Comparison of ENCODE assay signal across 8 cellular contexts in genomic region chr5:83474170-83474796, GRCh38. TPM values are rescaled to one million over a fixed set of nuclear protein-coding genes. Genes with fewer than 3 reads are reported as not detected.
DNase-seq lines count a peak whose midpoint lies in the region; ATAC-seq, FAIRE-seq and TF ChIP-seq lines count a peak whose summit lies in the region.

No MANE protein-coding gene starts in this region.

- peak overlapping the region; percentile 78 for H3K4me3 Mint-ChIP-seq in activated CD4-positive, alpha-beta T cell treated with anti-CD3 and anti-CD28 coated beads, Interleukin-2, amount 10 ng/mL, durations not matched to agents 7 days and 5 days

- in situ Hi-C loops in HepG2 (cut with HindIII; ENCODE audit: extremely low pct_ligation_motif_present, low pct_unique_long_range_greater_than_20kb) = loop anchor here (10.0 kb wide), 1 partner anchor 1129 kb away; no protein-coding TSS in a partner anchor

- H3K9me3 ChIP-seq in HEK293 (ENCODE audit: control insufficient read depth, insufficient read depth, low read depth, low read length) = no peaks in the 10 kb centered on the region
- no peaks in the 10 kb centered on the region for H3K9me3 ChIP-seq in ectodermal cell (ENCODE audit: control insufficient read depth, low read length)
- no peaks in the 10 kb centered on the region for H3K9me3 ChIP-seq in HepG2 (ENCODE audit: low read length)

- H3K27me3 ChIP-seq in ectodermal cell (ENCODE audit: control insufficient read depth, insufficient read depth, low read length, poor library complexity, severe bottlenecking) (no peaks in the 10 kb centered on the region), HepG2 (ENCODE audit: control insufficient read depth in 1 of 2, insufficient read depth in 2 of 2, low read length in 2 of 2) (peaks cover 3 to 40% of the 10 kb centered on the region in 2 experiments; a peak in 4 of 5 replicates)

- peaks cover 79% of the 10 kb centered on the region for H3K27me3 Mint-ChIP-seq in activated CD4-positive, alpha-beta T cell treated with anti-CD3 and anti-CD28 coated beads, Interleukin-2, amount 10 ng/mL, durations not matched to agents 7 days and 5 days

- TF ChIP-seq EP300 in HepG2 (IDR thresholded peaks at IDR 0.05; ENCODE audit: low read depth in 2 of 2, low read length in 2 of 2) (no peak), HepG2 (CRISPR knock-in tag; IDR thresholded peaks at IDR 0.05; ENCODE audit: borderline replicate concordance) (no peak)

- POLR2A ChIA-PET in activated CD4-positive, alpha-beta T cell treated with anti-CD3 and anti-CD28 coated beads, Interleukin-2, amount 10 ng/mL, durations not matched to agents 7 days and 5 days (lab: Charles Lee) = interaction anchor here (0.6 kb wide), 1 partner anchor 820 kb away, joined by 3 read pairs; no protein-coding TSS in a partner anchor
- POLR2A ChIA-PET in HEK293 (lab: Yijun Ruan, JAX) = no interaction called here
- POLR2A ChIA-PET in HepG2 (lab: Yijun Ruan, JAX) = interaction anchor here (2.5 kb wide), 1 partner anchor 88 kb away, joined by 13 read pairs; no protein-coding TSS in a partner anchor

- WGBS in ectodermal cell, 2 experiments = 0% methylated on average over 46 of the region's 46 CpGs
- WGBS in HepG2 (ENCODE audit: low lambda C conversion rate) = 41% methylated on average over 23 of the region's 46 CpGs

- H4K20me1 ChIP-seq in HepG2 (ENCODE audit: insufficient read depth, low read length) = no peaks in the 10 kb centered on the region

- no peak for TF ChIP-seq RAD21 in HepG2 (CRISPR knock-in tag; IDR thresholded peaks at IDR 0.05)

- H3K36me3 ChIP-seq in HEK293 (ENCODE audit: control insufficient read depth in 2 of 2, insufficient read depth in 1 of 2, low read length in 2 of 2) (no peaks in the 10 kb centered on the region; a peak in 1 of 3 replicates), ectodermal cell (ENCODE audit: control insufficient read depth, insufficient read depth, low read length) (no peaks in the 10 kb centered on the region), HepG2 (replicated peaks in 1 of 2; ENCODE audit: control insufficient read depth in 1 of 2, insufficient read depth in 2 of 2, low read length in 2 of 2) (no peaks in the 10 kb centered on the region)

- TF ChIP-seq POLR2A in HepG2 (IDR thresholded peaks at IDR 0.05; ENCODE audit: insufficient read depth in 1 of 2, low read depth in 2 of 2, low read length in 2 of 2) = no peak

- H3K9me3 Mint-ChIP-seq in activated CD4-positive, alpha-beta T cell treated with anti-CD3 and anti-CD28 coated beads, Interleukin-2, amount 10 ng/mL, durations not matched to agents 7 days and 5 days = no peaks in the 10 kb centered on the region

- H3K4me2 ChIP-seq in HepG2 (ENCODE audit: low read depth, low read length) = peak overlapping the region; percentile 74

- H3K4me1 ChIP-seq in HEK293 (ENCODE audit: control insufficient read depth, insufficient read depth, low read length) = peaks cover 5% of the 10 kb centered on the region
- peaks cover 26% of the 10 kb centered on the region for H3K4me1 ChIP-seq in ectodermal cell (ENCODE audit: control insufficient read depth, insufficient read depth, low read length)
- peaks cover 71% of the 10 kb centered on the region for H3K4me1 ChIP-seq in HepG2 (ENCODE audit: insufficient read depth, low read length)

- DNase-seq in activated CD4-positive, alpha-beta T cell treated with anti-CD3 and anti-CD28 coated beads, Interleukin-2, amount 10 ng/mL, durations not matched to agents 7 days and 5 days = peak; percentile 40
- no peak for DNase-seq in activated CD4-positive, alpha-beta T cell treated with anti-CD3 and anti-CD28 coated beads for 1 hour
- DNase-seq in NCI-H1048 (lab: John Stamatoyannopoulos, UW) = peak; percentile 73
- peak; percentile 76 for DNase-seq in T1000 (lab: John Stamatoyannopoulos, UW)
- DNase-seq in HepG2 (ENCODE audit: low spot score) = peak; percentile 30
- DNase-seq in stimulated activated naive CD8-positive, alpha-beta T cell treated with anti-CD3 and anti-CD28 coated beads, Interleukin-15, Interleukin-2, amounts not matched to agents 100 U/mL and 50 U/mL, for 24 hours = peak; percentile 56

- H3K27ac ChIP-seq in HEK293 (ENCODE audit: extremely low read depth, low read depth, low read length) (peak overlapping the region; percentile 96), ectodermal cell (ENCODE audit: insufficient read depth, low read depth, low read length, poor library complexity, severe bottlenecking) (peak overlapping the region; percentile 76), HepG2 (ENCODE audit: extremely low read length, insufficient read depth, low read length) (no peak overlapping the region)

- H3K79me2 ChIP-seq in HepG2 (ENCODE audit: insufficient read depth, low read length) = no peaks in the 10 kb centered on the region

- peaks cover 35% of the 10 kb centered on the region for H3K4me1 Mint-ChIP-seq in activated CD4-positive, alpha-beta T cell treated with anti-CD3 and anti-CD28 coated beads, Interleukin-2, amount 10 ng/mL, durations not matched to agents 7 days and 5 days

- no TSS peak for BruUV-seq in HepG2 (replicated peaks; lab: Mats Ljungman, UMichigan)

- FAIRE-seq in HepG2 (lab: Jason Lieb, UNC) = no peak

- H3K36me3 Mint-ChIP-seq in activated CD4-positive, alpha-beta T cell treated with anti-CD3 and anti-CD28 coated beads, Interleukin-2, amount 10 ng/mL, durations not matched to agents 7 days and 5 days (ENCODE audit: low read depth) = peaks cover 2% of the 10 kb centered on the region

- H2AFZ ChIP-seq in HepG2 (ENCODE audit: low read length) = no peak overlapping the region

- H3K4me3 ChIP-seq in HEK293 (ENCODE audit: low read depth, low read length) (peak overlapping the region; percentile 50), ectodermal cell (ENCODE audit: insufficient read depth, low read depth, low read length) (peak overlapping the region; percentile 80), HepG2 (replicated peaks in 1 of 3; ENCODE audit: insufficient read depth in 1 of 3, low read depth in 2 of 3, low read length in 3 of 3) (peak overlapping the region; percentile 10 to 68 (median 36); a peak in 5 of 6 replicates)

- H3K27ac Mint-ChIP-seq in activated CD4-positive, alpha-beta T cell treated with anti-CD3 and anti-CD28 coated beads, Interleukin-2, amount 10 ng/mL, durations not matched to agents 7 days and 5 days = no peak overlapping the region

- CTCF ChIA-PET in activated CD4-positive, alpha-beta T cell treated with anti-CD3 and anti-CD28 coated beads, Interleukin-2, amount 10 ng/mL, durations not matched to agents 7 days and 5 days (lab: Charles Lee) = no interaction called here
- CTCF ChIA-PET in HEK293 (lab: Yijun Ruan, JAX) = interaction anchor here (0.6 to 0.7 kb wide), 2 partner anchors 1033 to 1158 kb away, joined by 3 to 4 read pairs; no protein-coding TSS in a partner anchor
- CTCF ChIA-PET in HepG2 (lab: Yijun Ruan, JAX; ENCODE audit: low intra/inter-chr PET ratio, low total read pairs) = interaction anchor here (0.8 to 2.0 kb wide), 2 partner anchors 44 to 833 kb away, joined by 3 to 6 read pairs; no protein-coding TSS in a partner anchor

- intact Hi-C loops in HepG2 (cut with micrococcal nuclease; ENCODE audit: unreplicated experiment) = loop anchor here (5.0 to 10.0 kb wide), 2 partner anchors 409 to 1162 kb away; no protein-coding TSS in a partner anchor

- ATAC-seq in HepG2 = peak; percentile 19
- ATAC-seq in stimulated activated naive CD8-positive, alpha-beta T cell treated with anti-CD3 and anti-CD28 coated beads, Interleukin-15, Interleukin-2, amounts not matched to agents 100 U/mL and 50 U/mL, for 24 hours = peak; percentile 67

- 0 out of 2 replicates have a peak overlapping the region, but pooled peaks have one; percentile 12 for H3K9ac ChIP-seq in HepG2 (ENCODE audit: insufficient read depth, low read depth, low read length)

- TF ChIP-seq CTCF in HEK293 (tag by site-specific recombination; IDR thresholded peaks at IDR 0.05) = peak; percentile 14; the same call in 1 of the 2 replicates
- no peak for TF ChIP-seq CTCF in HepG2 (CRISPR knock-in tag; IDR thresholded peaks at IDR 0.05)

TF ChIP-seq in HEK293, 187 proteins besides CTCF, POLR2A, EP300 and RAD21 (continues in another document):
- TF ChIP-seq ZNF660 (tag by site-specific recombination; IDR thresholded peaks at IDR 0.05) (peak; percentile 82), HOXA7 (CRISPR knock-in tag; IDR thresholded peaks at IDR 0.05; ENCODE audit: borderline replicate concordance) (no peak)

TF ChIP-seq in HepG2, 621 proteins besides CTCF, POLR2A, EP300 and RAD21 (continues in another document):
- TF ChIP-seq YEATS4 (CRISPR knock-in tag; IDR thresholded peaks at IDR 0.05; ENCODE audit: borderline replicate concordance) = peak; percentile 43; the same call in 1 of the 2 replicates

RNA-seq across cellular contexts. Expression of gene VCAN, which starts 2.7 kb away (rescaled TPM):
- under 1 TPM; 0.12 to 0.27 TPM for total RNA-seq in activated CD4-positive, alpha-beta T cell treated with anti-CD3 and anti-CD28 coated beads, Interleukin-2, amount 10 ng/mL, durations not matched to agents 7 days and 5 days
- 94.5 TPM for polyA plus RNA-seq in ectodermal cell (2013, experiment 1 of 4)
- polyA plus RNA-seq in ectodermal cell (2013, experiment 2 of 4) = 84.8 TPM
- polyA plus RNA-seq in ectodermal cell (2013, experiment 3 of 4) = 78.8 TPM
- polyA plus RNA-seq in ectodermal cell (2013, experiment 4 of 4) = 86.4 TPM
- 0.83 and 1.2 TPM in 2 replicates for total RNA-seq in HepG2 (2016; rRNA removed; fragmentation: Illumina TruSeq; extraction: Trizol)
- 0.09 TPM in 1 of 2 replicates, not detected in the other for total RNA-seq in HepG2 (2016; cell fraction: cytosol; rRNA removed; fragmentation: Illumina TruSeq; extraction: Trizol; ENCODE audit: low read depth)
- total RNA-seq in HepG2 (2016; cell fraction: insoluble cytoplasmic fraction; rRNA removed; fragmentation: Illumina TruSeq; extraction: Trizol) = 0.39 and 1.3 TPM in 2 replicates
- 0.10 and 0.28 TPM in 2 replicates for total RNA-seq in HepG2 (2016; cell fraction: membrane; rRNA removed; fragmentation: Illumina TruSeq; extraction: Trizol)
- total RNA-seq in HepG2 (2016; cell fraction: nucleus; rRNA removed; fragmentation: Illumina TruSeq; extraction: Trizol) = 4.4 and 4.8 TPM in 2 replicates
- polyA plus RNA-seq in HepG2 (2011; rRNA removed) = 3.5 and 3.7 TPM in 2 replicates
- polyA plus RNA-seq in HepG2 (2011; cell fraction: cytosol; rRNA removed) = 2.2 and 3.5 TPM in 2 replicates
- polyA plus RNA-seq in HepG2 (2011; cell fraction: nucleus; rRNA removed) = 2.8 and 4.2 TPM in 2 replicates
- polyA plus RNA-seq in HepG2 (2012) = 7.1 and 8.0 TPM in 2 replicates
- 0.06 TPM in 1 of 2 replicates, not detected in the other for polyA plus RNA-seq in HepG2 (2016; cell fraction: cytosol; fragmentation: Illumina TruSeq; extraction: Trizol; ENCODE audit: low read depth)
- polyA plus RNA-seq in HepG2 (2016; cell fraction: insoluble cytoplasmic fraction; fragmentation: Illumina TruSeq; extraction: Trizol; ENCODE audit: low read depth) = 0.19 and 0.81 TPM in 2 replicates
- 0.08 TPM in 1 of 2 replicates, not detected in the other for polyA plus RNA-seq in HepG2 (2016; cell fraction: membrane; fragmentation: Illumina TruSeq; extraction: Trizol; ENCODE audit: low read depth)
- polyA plus RNA-seq in HepG2 (2016; cell fraction: nucleus; fragmentation: Illumina TruSeq; extraction: Trizol; ENCODE audit: insufficient read depth, low read depth) = 3.3 TPM in 2 replicates
- 0.19 and 16.8 TPM in 2 replicates for polyA minus RNA-seq in HepG2 (2011; rRNA and poly(A)+ RNA removed; ENCODE audit: low replicate concordance)
- 3.9 and 9.6 TPM in 2 replicates for polyA minus RNA-seq in HepG2 (2011; cell fraction: cytosol; rRNA and poly(A)+ RNA removed)
- polyA minus RNA-seq in HepG2 (2011; cell fraction: nucleus; rRNA and poly(A)+ RNA removed) = 10.7 and 12.3 TPM in 2 replicates
